In the genomic region with DNA sequence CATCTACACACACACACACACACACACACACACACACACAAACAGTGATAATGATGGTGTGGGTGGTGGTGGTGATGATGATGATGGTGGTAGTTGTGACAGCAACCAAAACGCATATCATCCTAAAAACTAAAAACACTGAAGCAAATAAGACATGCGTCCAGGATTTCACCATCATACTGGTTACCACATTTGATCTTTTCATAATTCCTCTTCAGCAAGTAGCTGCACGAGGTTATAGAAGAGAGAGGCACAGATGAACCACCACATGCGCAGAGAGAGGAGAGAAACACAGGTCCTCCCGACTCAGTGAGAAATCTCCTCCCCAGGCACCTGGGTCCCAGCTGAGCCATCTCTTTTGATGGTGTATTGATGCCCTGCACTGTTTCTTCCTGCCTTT, we compare ENCODE assay signal across 27 cellular contexts.
"Had no signal": no experiment of that assay in that cellular context is flagged by ENCODE, and none has a peak within 500 bp of the region (broad histone marks: within the 10 kb centered on the region; RNA-seq: fewer than 3 reads in every experiment).

No MANE protein-coding gene starts in this region.

- H3K4me3 ChIP-seq: ascending aorta, breast epithelium, cardiac muscle cell, colonic mucosa, esophagus squamous epithelium, gastroesophageal sphincter, heart right ventricle had no signal

- H3K27me3 ChIP-seq: ascending aorta, breast epithelium, cardiac muscle cell, colonic mucosa, esophagus squamous epithelium, gastroesophageal sphincter had no signal

- H3K4me1 ChIP-seq: ascending aorta, breast epithelium, colonic mucosa, esophagus squamous epithelium, gastroesophageal sphincter had no signal

- DNase-seq: activated CD4-positive, alpha-beta memory T cell treated with anti-CD3 and anti-CD28 coated beads for 36 hours; activated CD4-positive, alpha-beta T cell treated with anti-CD3 and anti-CD28 coated beads for 36 hours; activated CD4-positive, alpha-beta T cell treated with anti-CD3 and anti-CD28 coated beads, Interleukin-2, amount 10 ng/mL, durations not matched to agents 24 days and 14 days; activated CD4-positive, CD25-positive, alpha-beta regulatory T cell; activated CD4-positive, CD25-positive, alpha-beta regulatory T cell treated with anti-CD3 and anti-CD28 coated beads, Interleukin-2, amount 50 U/mL, for 72 hours; activated CD8-positive, alpha-beta memory T cell treated with anti-CD3 and anti-CD28 coated beads, Interleukin-2, amount 10 ng/mL, durations not matched to agents 7 days and 5 days; activated CD8-positive, alpha-beta memory T cell treated with anti-CD3 and anti-CD28 coated beads, Interleukin-2, amount 50 U/mL, for 4 hours; activated CD8-positive, alpha-beta T cell treated with anti-CD3 and anti-CD28 coated beads, Interleukin-2, amount 10 ng/mL, durations not matched to agents 7 days and 5 days; activated gamma-delta T cell; activated naive CD4-positive, alpha-beta T cell; activated naive CD4-positive, alpha-beta T cell treated with anti-CD3 and anti-CD28 coated beads, Interleukin-2, amount 10 ng/mL, durations not matched to agents 7 days and 5 days; activated naive CD8-positive, alpha-beta T cell treated with anti-CD3 and anti-CD28 coated beads, Interleukin-2, amount 10 ng/mL, durations not matched to agents 7 days and 5 days; activated T-cell treated with anti-CD3 and anti-CD28 coated beads, Interleukin-2, amount 50 U/mL, for 24 hours; activated T-cell treated with anti-CD3 and anti-CD28 coated beads, Interleukin-2, amount 50 U/mL, for 72 hours; central memory CD4-positive, alpha-beta T cell; cerebellar nuclear complex; colonic mucosa; effector CD8-positive, alpha-beta T cell; esophagus squamous epithelium; foreskin melanocyte; heart right ventricle; T-helper 2 cell had no signal

- H3K9me3 ChIP-seq: ascending aorta, breast epithelium, colonic mucosa, esophagus squamous epithelium had no signal

- H3K27ac ChIP-seq: ascending aorta, breast epithelium, cardiac muscle cell, colonic mucosa, epithelial cell of prostate, esophagus squamous epithelium, gastroesophageal sphincter, heart right ventricle had no signal

- H3K36me3 ChIP-seq: ascending aorta, breast epithelium, cardiac muscle cell, colonic mucosa, esophagus squamous epithelium, gastroesophageal sphincter, heart right ventricle had no signal
